ENCODE assay signal across 8 cellular contexts in genomic region chr2:102639429-102639828, GRCh38. TPM values are rescaled to one million over a fixed set of nuclear protein-coding genes. Genes with fewer than 3 reads are reported as not detected.
"Had no signal": no experiment of that assay in that cellular context is flagged by ENCODE, and none has a peak within 500 bp of the region (broad histone marks: within the 10 kb centered on the region; RNA-seq: fewer than 3 reads in every experiment).

No MANE protein-coding gene starts in this region.

- H3K9me3 ChIP-seq: HAP-1 had no signal

- H2AFZ ChIP-seq: GM23248 had no signal

- H3K27ac ChIP-seq: GM23248 had no signal

- H3K4me1 ChIP-seq: HAP-1 had no signal

- FAIRE-seq: HTR-8/SVneo had no signal

- H3K9ac ChIP-seq: GM23248 had no signal

- DNase-seq: GM23248, GOT3, H7, HFFc6, IMR-90 had no signal

- ATAC-seq: HCT116 had no signal

- H3K36me3 ChIP-seq: HAP-1 had no signal

- H3K4me3 ChIP-seq: GM23248, HAP-1 had no signal

RNA-seq across cellular contexts. Expression of gene SLC9A2, which starts 20.1 kb away (rescaled TPM):
- total RNA-seq: GM23248, HFFc6, IMR-90 had no signal
- polyA plus RNA-seq: GM23248, IMR-90 had no signal
